In the genomic region with DNA sequence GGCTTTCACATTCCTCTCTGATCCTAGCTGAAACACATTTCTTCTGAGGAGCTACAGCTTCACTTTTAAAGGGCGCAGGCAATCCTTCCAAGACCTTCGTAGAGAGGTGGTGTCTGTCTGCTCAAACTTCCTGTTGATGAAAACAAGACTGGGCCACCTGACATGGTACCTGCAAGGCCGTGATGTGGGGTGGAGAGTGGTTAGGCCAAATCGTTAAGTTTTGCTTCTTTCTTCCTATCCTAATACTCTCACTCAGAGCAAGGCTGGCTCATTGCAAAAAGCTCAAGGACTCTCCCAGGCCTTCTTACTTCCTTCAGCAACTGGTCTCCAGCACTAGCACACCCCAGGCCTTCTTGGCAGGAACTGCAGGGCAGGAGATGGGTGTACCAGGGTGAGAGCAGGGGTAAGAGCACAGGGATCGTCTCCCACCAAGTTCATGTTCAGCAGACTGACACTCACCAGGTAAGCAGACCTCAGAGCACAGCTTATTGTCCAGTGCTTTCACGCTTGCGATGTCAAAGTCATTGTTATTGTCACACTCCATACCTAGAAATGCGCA, we compare ENCODE assay signal across 25 cellular contexts. TPM values are rescaled to one million over a fixed set of nuclear protein-coding genes. Genes with fewer than 3 reads are reported as not detected.
DNase-seq lines count a peak whose midpoint lies in the region; ATAC-seq, FAIRE-seq and TF ChIP-seq lines count a peak whose summit lies in the region.
"Had no signal": no experiment of that assay in that cellular context is flagged by ENCODE, and none has a peak within 500 bp of the region (broad histone marks: within the 10 kb centered on the region; RNA-seq: fewer than 3 reads in every experiment).

No MANE protein-coding gene starts in this region.

- peak; percentile 93 for FAIRE-seq in bronchial epithelial cell (lab: Jason Lieb, UNC)
- FAIRE-seq: A204.1, D721Med, HTR-8/SVneo had no signal

- H3K27me3 ChIP-seq in bronchial epithelial cell (ENCODE audit: control insufficient read depth, insufficient read depth, low read length), result peaks cover 1% of the 10 kb centered on the region
- H3K27me3 ChIP-seq: BE2C, body of pancreas, right lobe of liver had no signal

- no peaks in the 10 kb centered on the region for H3K36me3 ChIP-seq in bronchial epithelial cell (ENCODE audit: control insufficient read depth, insufficient read depth, low read length)
- H3K36me3 ChIP-seq: BE2C, right lobe of liver had no signal

- no peak overlapping the region for H3K4me3 Mint-ChIP-seq in activated CD4-positive, alpha-beta memory T cell treated with anti-CD3 and anti-CD28 coated beads, Interleukin-2, amount 10 ng/mL, durations not matched to agents 7 days and 5 days
- no peak overlapping the region for H3K4me3 Mint-ChIP-seq in MCF 10A (ENCODE audit: unreplicated experiment)
- H3K4me3 Mint-ChIP-seq: dendritic cell treated with granulocyte-macrophage colony-stimulating factor and Interleukin-4, amounts not matched to agents 40 ng/mL and 50 ng/mL, for 4 days; naive B cell; stimulated activated naive B cell treated with anti-CD40 and anti-IgM and Interleukin-4, amounts not matched to agents 10 μg/mL and 1 μg/mL and 100 μg/mL, for 72 hours; type B pancreatic cell had no signal

- DNase-seq in activated CD8-positive, alpha-beta memory T cell treated with anti-CD3 and anti-CD28 coated beads for 24 hours, result peak; percentile 56
- no peak for DNase-seq in activated CD8-positive, alpha-beta memory T cell treated with anti-CD3 and anti-CD28 coated beads, Interleukin-2, amount 50 U/mL, for 48 hours
- no peak for DNase-seq in activated CD4-positive, alpha-beta memory T cell treated with anti-CD3 and anti-CD28 coated beads, Interleukin-2, amount 10 ng/mL, durations not matched to agents 7 days and 5 days
- no peak for DNase-seq in bronchial epithelial cell (ENCODE audit: low read depth)
- DNase-seq in stimulated activated naive CD8-positive, alpha-beta T cell treated with anti-CD3 and anti-CD28 coated beads, Interleukin-15, Interleukin-2, amounts not matched to agents 100 U/mL and 50 U/mL, for 24 hours, result no peak
- no peak for DNase-seq in hippocampal formation (lab: John Stamatoyannopoulos, UW)
- no peak for DNase-seq in MCF 10A (ENCODE audit: unreplicated experiment)
- DNase-seq in stimulated activated CD4-positive, alpha-beta T cell treated with anti-CD3 and anti-CD28 coated beads, Interleukin-12 subunit alpha, Interleukin-12 subunit beta, amount 100 ng/mL, for 4 hours, result no peak
- DNase-seq: activated CD4-positive, alpha-beta T cell treated with anti-CD3 and anti-CD28 coated beads, Interleukin-2, amount 50 U/mL, for 48 hours; BE2C; body of pancreas; foreskin melanocyte; Karpas-422; kidney glomerular epithelial cell; naive B cell; NCI-H1048; NCI-H2081; NCI-H524 treated with DMSO at 0.1 percent for 48 hours; stimulated activated naive B cell treated with anti-CD40 and anti-IgM and Interleukin-4, amounts not matched to agents 10 μg/mL and 1 μg/mL and 100 μg/mL, for 72 hours had no signal

- POLR2A ChIA-PET in activated CD4-positive, alpha-beta memory T cell treated with anti-CD3 and anti-CD28 coated beads, Interleukin-2, amount 10 ng/mL, durations not matched to agents 7 days and 5 days (lab: Charles Lee), result interaction anchor here (0.7 to 1.8 kb wide), 7 partner anchors 11 to 118 kb away, joined by 3 to 6 read pairs (median 4); partner anchors contain the start of gene FOXJ1
- POLR2A ChIA-PET in MCF 10A (lab: Yijun Ruan, JAX), result no interaction called here

- no peak for TF ChIP-seq CTCF in bronchial epithelial cell (IDR thresholded peaks at IDR 0.05; ENCODE audit: insufficient read depth, low read length, severe bottlenecking)
- TF ChIP-seq CTCF in MCF 10A (IDR thresholded peaks at IDR 0.05; ENCODE audit: unreplicated experiment), result no peak

- CTCF ChIA-PET in activated CD4-positive, alpha-beta memory T cell treated with anti-CD3 and anti-CD28 coated beads, Interleukin-2, amount 10 ng/mL, durations not matched to agents 7 days and 5 days (lab: Charles Lee), result interaction anchor here (0.9 to 2.0 kb wide), 4 partner anchors 25 to 31 kb away, joined by 4 to 6 read pairs (median 4); no protein-coding TSS in a partner anchor
- CTCF ChIA-PET in MCF 10A (lab: Yijun Ruan, JAX), result interaction anchor here (0.6 to 4.4 kb wide), 3 partner anchors 11 to 138 kb away, joined by 3 to 18 read pairs (median 5); partner anchors contain the start of gene FOXJ1

- peaks cover 65% of the 10 kb centered on the region for H3K36me3 Mint-ChIP-seq in activated CD4-positive, alpha-beta memory T cell treated with anti-CD3 and anti-CD28 coated beads, Interleukin-2, amount 10 ng/mL, durations not matched to agents 7 days and 5 days (ENCODE audit: low read depth)
- H3K36me3 Mint-ChIP-seq in MCF 10A (ENCODE audit: insufficient read depth, unreplicated experiment), result no peaks in the 10 kb centered on the region
- H3K36me3 Mint-ChIP-seq: naive B cell, type B pancreatic cell had no signal

- ATAC-seq in stimulated activated naive CD8-positive, alpha-beta T cell treated with anti-CD3 and anti-CD28 coated beads, Interleukin-15, Interleukin-2, amounts not matched to agents 100 U/mL and 50 U/mL, for 24 hours, result peak; percentile 12
- ATAC-seq: body of pancreas; right lobe of liver; stimulated activated naive B cell treated with anti-CD40 and anti-IgM and Interleukin-4, amounts not matched to agents 10 μg/mL and 1 μg/mL and 100 μg/mL, for 72 hours had no signal

- intact Hi-C loops in MCF 10A (cut with micrococcal nuclease), result no loop called here

- BruUV-seq in MCF 10A (replicated peaks; lab: Mats Ljungman, UMichigan), result no TSS peak

- H3K27ac Mint-ChIP-seq in activated CD4-positive, alpha-beta memory T cell treated with anti-CD3 and anti-CD28 coated beads, Interleukin-2, amount 10 ng/mL, durations not matched to agents 7 days and 5 days, result peak overlapping the region; percentile 72
- H3K27ac Mint-ChIP-seq in MCF 10A (ENCODE audit: low read depth, unreplicated experiment), result no peak overlapping the region
- H3K27ac Mint-ChIP-seq: dendritic cell treated with granulocyte-macrophage colony-stimulating factor and Interleukin-4, amounts not matched to agents 40 ng/mL and 50 ng/mL, for 4 days; type B pancreatic cell had no signal

- no peaks in the 10 kb centered on the region for H3K9me3 Mint-ChIP-seq in activated CD4-positive, alpha-beta memory T cell treated with anti-CD3 and anti-CD28 coated beads, Interleukin-2, amount 10 ng/mL, durations not matched to agents 7 days and 5 days
- H3K9me3 Mint-ChIP-seq in MCF 10A (ENCODE audit: unreplicated experiment), result no peaks in the 10 kb centered on the region
- H3K9me3 Mint-ChIP-seq: dendritic cell treated with granulocyte-macrophage colony-stimulating factor and Interleukin-4, amounts not matched to agents 40 ng/mL and 50 ng/mL, for 4 days; stimulated activated naive B cell treated with anti-CD40 and anti-IgM and Interleukin-4, amounts not matched to agents 10 μg/mL and 1 μg/mL and 100 μg/mL, for 72 hours; type B pancreatic cell had no signal

- H3K4me1 Mint-ChIP-seq in activated CD4-positive, alpha-beta memory T cell treated with anti-CD3 and anti-CD28 coated beads, Interleukin-2, amount 10 ng/mL, durations not matched to agents 7 days and 5 days, result peaks cover 27% of the 10 kb centered on the region
- no peaks in the 10 kb centered on the region for H3K4me1 Mint-ChIP-seq in MCF 10A (ENCODE audit: insufficient read depth, unreplicated experiment)

- no peaks in the 10 kb centered on the region for H3K27me3 Mint-ChIP-seq in activated CD4-positive, alpha-beta memory T cell treated with anti-CD3 and anti-CD28 coated beads, Interleukin-2, amount 10 ng/mL, durations not matched to agents 7 days and 5 days
- peaks cover 8% of the 10 kb centered on the region for H3K27me3 Mint-ChIP-seq in MCF 10A (ENCODE audit: insufficient read depth, unreplicated experiment)
- H3K27me3 Mint-ChIP-seq: type B pancreatic cell had no signal

- no peak overlapping the region for H3K4me3 ChIP-seq in bronchial epithelial cell (ENCODE audit: low read depth, low read length)
- H3K4me3 ChIP-seq: body of pancreas, right lobe of liver had no signal

RNA-seq across cellular contexts. Expression of gene FOXJ1, which starts 10.9 kb away (rescaled TPM):
- total RNA-seq in activated CD4-positive, alpha-beta memory T cell treated with anti-CD3 and anti-CD28 coated beads, Interleukin-2, amount 10 ng/mL, durations not matched to agents 7 days and 5 days, result under 1 TPM; 0.13 to 0.15 TPM
- total RNA-seq in bronchial epithelial cell, result not detected in 2 replicates
- not detected in 2 replicates for total RNA-seq in MCF 10A (2022)

RNA-seq across cellular contexts. Expression of gene EXOC7, which starts 48.4 kb away (rescaled TPM):
- 100 to 1,000 TPM; 119 to 120 TPM for total RNA-seq in activated CD4-positive, alpha-beta memory T cell treated with anti-CD3 and anti-CD28 coated beads, Interleukin-2, amount 10 ng/mL, durations not matched to agents 7 days and 5 days
- 41.9 and 49.5 TPM in 2 replicates for total RNA-seq in bronchial epithelial cell
- total RNA-seq in MCF 10A (2022), result 80.8 and 106 TPM in 2 replicates
